8 cellular contexts compared by ENCODE assay signal in the genomic region with DNA sequence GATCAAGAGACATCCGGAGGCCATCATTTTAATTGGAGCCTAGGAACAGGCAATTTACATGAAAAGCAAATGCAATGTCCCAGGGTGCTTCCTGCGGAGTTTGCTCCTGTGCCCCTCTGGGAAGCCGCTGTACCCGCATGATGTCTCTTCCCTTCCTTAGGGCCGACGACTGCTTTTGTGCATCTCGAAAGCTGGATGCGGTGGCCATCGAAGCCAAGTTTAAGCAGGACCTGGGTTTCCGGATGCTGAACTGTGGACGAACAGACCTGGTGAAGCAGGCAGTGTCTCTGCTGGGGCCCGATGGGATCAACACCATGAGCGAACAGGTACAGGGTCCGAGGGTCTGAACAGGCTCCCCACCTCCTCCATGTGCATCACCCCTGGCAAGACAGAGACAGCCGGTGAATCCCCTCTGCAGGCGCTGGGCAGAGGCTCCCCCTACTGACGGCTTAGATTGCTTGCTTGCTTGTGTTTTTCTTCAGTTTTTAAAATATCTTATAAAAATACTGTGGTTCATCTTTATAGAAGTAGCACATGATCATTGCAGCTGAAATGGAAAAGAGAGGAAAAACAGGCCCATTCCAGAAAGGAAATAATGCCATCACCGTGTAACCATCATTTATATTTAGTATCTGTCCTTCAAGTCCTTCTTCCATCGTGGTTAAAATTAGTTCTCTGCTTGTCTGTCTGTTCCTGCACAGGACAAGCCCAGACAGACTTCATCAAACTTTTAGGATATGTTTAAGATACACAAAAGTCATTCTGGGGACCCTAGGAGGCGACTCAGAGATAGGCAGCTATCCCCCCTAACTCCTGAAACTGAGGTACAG.
DNase-seq lines count a peak whose midpoint lies in the region; ATAC-seq and TF ChIP-seq lines count a peak whose summit lies in the region.

No MANE protein-coding gene starts in this region.

- intact Hi-C loops in upper lobe of right lung (cut with DNase I): no loop called here

- no peaks in the 10 kb centered on the region for H3K27me3 ChIP-seq in upper lobe of right lung

- no peak overlapping the region for H3K4me3 Mint-ChIP-seq in stimulated activated effector memory CD8-positive, alpha-beta T cell treated with anti-CD3 and anti-CD28 coated beads, Interleukin-12 subunit alpha, Interleukin-12 subunit beta, amount 100 ng/mL, for 72 hours

- ATAC-seq in upper lobe of right lung: no peak
- ATAC-seq in stimulated activated effector memory CD8-positive, alpha-beta T cell treated with anti-CD3 and anti-CD28 coated beads, Interleukin-12 subunit alpha, Interleukin-12 subunit beta, amount 100 ng/mL, for 72 hours: no peak
- no peak for ATAC-seq in GM18909 (IDR thresholded peaks at IDR 0.05; ENCODE audit: poor library complexity, unreplicated experiment)

- H3K36me3 ChIP-seq in upper lobe of right lung: no peaks in the 10 kb centered on the region

- no peaks in the 10 kb centered on the region for H3K4me1 ChIP-seq in upper lobe of right lung

- H3K4me3 ChIP-seq in NB4 (ENCODE audit: low read depth, low read length) (no peak overlapping the region), upper lobe of right lung (no peak overlapping the region)

- peak; percentile 34 to 42 for DNase-seq in activated T-cell treated with anti-CD3 and anti-CD28 coated beads, Interleukin-2, amount 50 U/mL, for 48 hours
- no peak for DNase-seq in activated T-cell treated with anti-CD3 and anti-CD28 coated beads, Interleukin-2, amount 50 U/mL, for 1 hour
- DNase-seq in NB4 (ENCODE audit: low read depth): peak; percentile 61
- DNase-seq in amniotic stem cell (lab: John Stamatoyannopoulos, UW): peak; percentile 10
- peak; percentile 32 for DNase-seq in kidney tubule cell (ENCODE audit: low spot score)
- DNase-seq in upper lobe of right lung: no peak
- DNase-seq in stimulated activated effector memory CD8-positive, alpha-beta T cell treated with anti-CD3 and anti-CD28 coated beads, Interleukin-12 subunit alpha, Interleukin-12 subunit beta, amount 100 ng/mL, for 72 hours (ENCODE audit: low spot score in 2 of 2): no peak

- no peak overlapping the region for H3K27ac ChIP-seq in upper lobe of right lung

- no peaks in the 10 kb centered on the region for H3K36me3 Mint-ChIP-seq in stimulated activated effector memory CD8-positive, alpha-beta T cell treated with anti-CD3 and anti-CD28 coated beads, Interleukin-12 subunit alpha, Interleukin-12 subunit beta, amount 100 ng/mL, for 72 hours

- TF ChIP-seq CTCF in NB4 (IDR thresholded peaks at IDR 0.05; ENCODE audit: low read depth, low read length) (peak; percentile 97), upper lobe of right lung (IDR thresholded peaks at IDR 0.05) (peak; percentile 40)

- no peak overlapping the region for H3K27ac Mint-ChIP-seq in stimulated activated effector memory CD8-positive, alpha-beta T cell treated with anti-CD3 and anti-CD28 coated beads, Interleukin-12 subunit alpha, Interleukin-12 subunit beta, amount 100 ng/mL, for 72 hours

- H3K9me3 ChIP-seq in upper lobe of right lung: no peaks in the 10 kb centered on the region

- H3K4me1 Mint-ChIP-seq in stimulated activated effector memory CD8-positive, alpha-beta T cell treated with anti-CD3 and anti-CD28 coated beads, Interleukin-12 subunit alpha, Interleukin-12 subunit beta, amount 100 ng/mL, for 72 hours: no peaks in the 10 kb centered on the region

- TF ChIP-seq POLR2A in NB4 (IDR thresholded peaks at IDR 0.05; ENCODE audit: extremely low read depth, insufficient read length): no peak

- H3K9me3 Mint-ChIP-seq in stimulated activated effector memory CD8-positive, alpha-beta T cell treated with anti-CD3 and anti-CD28 coated beads, Interleukin-12 subunit alpha, Interleukin-12 subunit beta, amount 100 ng/mL, for 72 hours: no peaks in the 10 kb centered on the region

Comparison
In these comparisons a context has a peak if more than half of its experiments do, and no peak if none do; other contexts are left out.
1. DNase-seq: peak in activated T-cell treated with anti-CD3 and anti-CD28 coated beads, Interleukin-2, amount 50 U/mL, for 48 hours (2 of 2), NB4 (single experiment), amniotic stem cell (single experiment) and kidney tubule cell (single experiment); none in activated T-cell treated with anti-CD3 and anti-CD28 coated beads, Interleukin-2, amount 50 U/mL, for 1 hour (single experiment), upper lobe of right lung (single experiment) and stimulated activated effector memory CD8-positive, alpha-beta T cell treated with anti-CD3 and anti-CD28 coated beads, Interleukin-12 subunit alpha, Interleukin-12 subunit beta, amount 100 ng/mL, for 72 hours (0 of 2).